8 cellular contexts compared by ENCODE assay signal in genomic region chr11:64858467-64859401, GRCh38. TPM values are rescaled to one million over a fixed set of nuclear protein-coding genes. Genes with fewer than 3 reads are reported as not detected.
DNase-seq lines count a peak whose midpoint lies in the region; ATAC-seq and TF ChIP-seq lines count a peak whose summit lies in the region.

No MANE protein-coding gene starts in this region.

- H3K36me3 ChIP-seq in CD4-positive, alpha-beta memory T cell (ENCODE audit: insufficient read depth, low read length): peaks cover 38% of the 10 kb centered on the region
- peaks cover 44% of the 10 kb centered on the region for H3K36me3 ChIP-seq in lower lobe of right lung

- H3K27ac Mint-ChIP-seq in CD4-positive, alpha-beta memory T cell: peak overlapping the region; percentile 97 to 99 (median 98)

- intact Hi-C loops in CD4-positive, alpha-beta memory T cell (cut with micrococcal nuclease): loop anchor here (1.0 to 2.0 kb wide), 4 partner anchors 8 to 20 kb away; partner anchors contain the start of genes CDC42BPG and EHD1
- intact Hi-C loops in lower lobe of right lung (cut with DNase I): no loop called here

- peak overlapping the region in 1 of 2 donors; percentile 47 for H3K4me3 ChIP-seq in CD4-positive, alpha-beta memory T cell (ENCODE audit: low read length in 2 of 2)
- no peak overlapping the region for H3K4me3 ChIP-seq in lower lobe of right lung

- H3K27me3 ChIP-seq in CD4-positive, alpha-beta memory T cell (ENCODE audit: insufficient read depth, low read length): no peaks in the 10 kb centered on the region
- no peaks in the 10 kb centered on the region for H3K27me3 ChIP-seq in lower lobe of right lung (ENCODE audit: low read depth)

- H3K27me3 Mint-ChIP-seq in CD4-positive, alpha-beta memory T cell: no peaks in the 10 kb centered on the region
- H3K27me3 Mint-ChIP-seq in activated T-cell treated with anti-CD3 and anti-CD28 coated beads, Interleukin-2, amount 50 U/mL, for 4 hours (ENCODE audit: low read depth): no peaks in the 10 kb centered on the region

- H3K4me1 ChIP-seq in CD4-positive, alpha-beta memory T cell (ENCODE audit: insufficient read depth, low read length): peaks cover 99% of the 10 kb centered on the region
- H3K4me1 ChIP-seq in lower lobe of right lung: peaks cover 100% of the 10 kb centered on the region

- H3K4me1 Mint-ChIP-seq in CD4-positive, alpha-beta memory T cell: peaks cover 54 to 95% (median 79%) of the 10 kb centered on the region in 4 donors
- H3K4me1 Mint-ChIP-seq in activated T-cell treated with anti-CD3 and anti-CD28 coated beads, Interleukin-2, amount 50 U/mL, for 4 hours (ENCODE audit: low read depth): peaks cover 92% of the 10 kb centered on the region

- H3K36me3 Mint-ChIP-seq in CD4-positive, alpha-beta memory T cell: peaks cover 46 to 57% of the 10 kb centered on the region in 2 donors
- H3K36me3 Mint-ChIP-seq in activated T-cell treated with anti-CD3 and anti-CD28 coated beads, Interleukin-2, amount 50 U/mL, for 4 hours (ENCODE audit: insufficient read depth): peaks cover 24% of the 10 kb centered on the region

- peak overlapping the region; percentile 67 for H3K27ac ChIP-seq in CD4-positive, alpha-beta memory T cell (ENCODE audit: low read depth, low read length)
- peak overlapping the region; percentile 59 for H3K27ac ChIP-seq in lower lobe of right lung

- no peaks in the 10 kb centered on the region for H3K9me3 ChIP-seq in CD4-positive, alpha-beta memory T cell (ENCODE audit: control insufficient read depth in 1 of 2, low read length in 2 of 2)
- H3K9me3 ChIP-seq in lower lobe of right lung: no peaks in the 10 kb centered on the region

- CTCF ChIA-PET in CD4-positive, alpha-beta memory T cell (lab: Charles Lee; ENCODE audit: partially characterized antibody): interaction anchor here (1.4 to 29.7 kb wide), 5 partner anchors 7 to 46 kb away, joined by 3 to 1245 read pairs (median 78); partner anchors contain the start of genes CDC42BPG and EHD1

- ATAC-seq in HG03175 (IDR thresholded peaks at IDR 0.05; ENCODE audit: unreplicated experiment): peak; percentile 17
- peak; percentile 35 to 44 for ATAC-seq in activated T-cell treated with anti-CD3 and anti-CD28 coated beads, Interleukin-2, amount 50 U/mL, for 4 hours
- ATAC-seq in lower lobe of right lung: no peak
- no peak for ATAC-seq in HG02798 (IDR thresholded peaks at IDR 0.05; ENCODE audit: poor library complexity, unreplicated experiment)
- no peak for ATAC-seq in HG03565 (IDR thresholded peaks at IDR 0.05; ENCODE audit: unreplicated experiment)

- H3K9me3 Mint-ChIP-seq in CD4-positive, alpha-beta memory T cell: peaks cover 0 to 2% (median 0%) of the 10 kb centered on the region in 8 donors
- H3K9me3 Mint-ChIP-seq in activated T-cell treated with anti-CD3 and anti-CD28 coated beads, Interleukin-2, amount 50 U/mL, for 4 hours: no peaks in the 10 kb centered on the region

- TF ChIP-seq CTCF in lower lobe of right lung (IDR thresholded peaks at IDR 0.05): no peak

- peak overlapping the region; percentile 85 to 93 (median 87) for H3K4me3 Mint-ChIP-seq in CD4-positive, alpha-beta memory T cell
- peak overlapping the region; percentile 75 for H3K4me3 Mint-ChIP-seq in activated T-cell treated with anti-CD3 and anti-CD28 coated beads, Interleukin-2, amount 50 U/mL, for 4 hours

- DNase-seq in CD4-positive, alpha-beta memory T cell: peak; percentile 62 to 87 (median 64)
- DNase-seq in activated T-cell treated with anti-CD3 and anti-CD28 coated beads, Interleukin-2, amount 50 U/mL, for 4 hours: peak; percentile 40
- DNase-seq in lower lobe of right lung (no peak), 8988T (no peak), RPMI8226 (no peak)

- POLR2A ChIA-PET in CD4-positive, alpha-beta memory T cell (lab: Charles Lee; ENCODE audit: partially characterized antibody): interaction anchor here (0.5 to 28.8 kb wide), 19 partner anchors 5 to 707 kb away, joined by 3 to 2105 read pairs (median 6); partner anchors contain the start of genes CDC42BPG, EHD1, FAU and MAP4K2

RNA-seq across cellular contexts. Expression of gene CDC42BPG, which starts 14.3 kb away (rescaled TPM):
- 1 to 10 TPM; 6.2 to 9.0 TPM for total RNA-seq in CD4-positive, alpha-beta memory T cell
- under 1 TPM in 1 of 2 donors, not detected in 1; 0.62 TPM for polyA plus RNA-seq in CD4-positive, alpha-beta memory T cell
- under 1 TPM; 0.13 to 0.33 (median 0.18) TPM for total RNA-seq in activated T-cell treated with anti-CD3 and anti-CD28 coated beads, Interleukin-2, amount 50 U/mL, for 4 hours
- 16.3 TPM for total RNA-seq in lower lobe of right lung

RNA-seq across cellular contexts. Expression of gene EHD1, which starts 19.7 kb away (rescaled TPM):
- 100 to 1,000 TPM; 268 to 279 TPM for total RNA-seq in CD4-positive, alpha-beta memory T cell
- 100 to 1,000 TPM; 125 to 200 TPM for polyA plus RNA-seq in CD4-positive, alpha-beta memory T cell
- total RNA-seq in activated T-cell treated with anti-CD3 and anti-CD28 coated beads, Interleukin-2, amount 50 U/mL, for 4 hours: 100 to 1,000 TPM in 2 of 3 donors, 10 to 100 TPM in 1; 86.3 to 121 (median 108) TPM
- 73.4 TPM for total RNA-seq in lower lobe of right lung

RNA-seq across cellular contexts. Expression of gene MEN1, which starts 48.4 kb away (rescaled TPM):
- 10 to 100 TPM; 41.3 to 42.7 TPM for total RNA-seq in CD4-positive, alpha-beta memory T cell
- 10 to 100 TPM; 22.4 to 42.1 TPM for polyA plus RNA-seq in CD4-positive, alpha-beta memory T cell
- total RNA-seq in activated T-cell treated with anti-CD3 and anti-CD28 coated beads, Interleukin-2, amount 50 U/mL, for 4 hours: 10 to 100 TPM; 50.7 to 61.2 (median 53.6) TPM
- total RNA-seq in lower lobe of right lung: 22.7 TPM

RNA-seq across cellular contexts. Expression of gene MAP4K2, which starts 55.7 kb away (rescaled TPM):
- total RNA-seq in CD4-positive, alpha-beta memory T cell: 100 to 1,000 TPM; 122 to 128 TPM
- 10 to 100 TPM; 32.3 to 57.2 TPM for polyA plus RNA-seq in CD4-positive, alpha-beta memory T cell
- 10 to 100 TPM; 42.2 to 51.5 (median 43.7) TPM for total RNA-seq in activated T-cell treated with anti-CD3 and anti-CD28 coated beads, Interleukin-2, amount 50 U/mL, for 4 hours
- total RNA-seq in lower lobe of right lung: 29.1 TPM

RNA-seq across cellular contexts. Expression of gene ATG2A, which starts 58.3 kb away (rescaled TPM):
- total RNA-seq in CD4-positive, alpha-beta memory T cell: 10 to 100 TPM; 45.7 to 47.3 TPM
- 1 to 10 TPM; 4.1 to 6.3 TPM for polyA plus RNA-seq in CD4-positive, alpha-beta memory T cell
- 10 to 100 TPM; 20.6 to 24.1 (median 21.7) TPM for total RNA-seq in activated T-cell treated with anti-CD3 and anti-CD28 coated beads, Interleukin-2, amount 50 U/mL, for 4 hours
- total RNA-seq in lower lobe of right lung: 21.7 TPM

Comparison
In these comparisons a context has a peak if more than half of its experiments do, and no peak if none do; other contexts are left out.
1. DNase-seq: peak in CD4-positive, alpha-beta memory T cell (5 of 5) and activated T-cell treated with anti-CD3 and anti-CD28 coated beads, Interleukin-2, amount 50 U/mL, for 4 hours (single experiment); none in lower lobe of right lung (single experiment), 8988T (single experiment) and RPMI8226 (single experiment).
2. ATAC-seq: peak in HG03175 (single experiment) and activated T-cell treated with anti-CD3 and anti-CD28 coated beads, Interleukin-2, amount 50 U/mL, for 4 hours (2 of 2); none in lower lobe of right lung (0 of 2), HG02798 (single experiment) and HG03565 (single experiment).
3. RNA of gene CDC42BPG, which starts 14.3 kb away (total RNA-seq): 16.3 TPM in lower lobe of right lung (single experiment) and 6.2 to 9.0 TPM in CD4-positive, alpha-beta memory T cell; 0.13 to 0.33 TPM in activated T-cell treated with anti-CD3 and anti-CD28 coated beads, Interleukin-2, amount 50 U/mL, for 4 hours; every median in the first group is over 4 times any median in the second.